ENCODE assay signal across 1 cellular context in genomic region chr14:64012720-64013119, GRCh38.
A peak's percentile ranks its signal among the peaks of the same experiment; 100 is the strongest.
TF ChIP-seq lines count a peak whose summit lies in the region.

No MANE protein-coding gene starts in this region.

TF ChIP-seq in HepG2, 621 proteins besides CTCF, POLR2A, EP300 and RAD21 (continued from another document):
- 0 out of 2 replicates have a peak, but pooled peaks have one; percentile 23 for TF ChIP-seq PAXIP1 (CRISPR knock-in tag; conservative IDR thresholded peaks at IDR 0.05)
- peak; percentile 39; the same call in 1 of the 2 replicates for TF ChIP-seq HNF4A (CRISPR knock-in tag; IDR thresholded peaks at IDR 0.05)
- no peak for TF ChIP-seq ZNF564 (CRISPR knock-in tag; IDR thresholded peaks at IDR 0.05)
- no peak for TF ChIP-seq BRCA1 (CRISPR knock-in tag; IDR thresholded peaks at IDR 0.05)
- TF ChIP-seq SRY (CRISPR knock-in tag; IDR thresholded peaks at IDR 0.05), result no peak
- TF ChIP-seq MIER3 (CRISPR knock-in tag; IDR thresholded peaks at IDR 0.05; ENCODE audit: borderline replicate concordance), result no peak
- no peak for TF ChIP-seq CEBPB (IDR thresholded peaks at IDR 0.05; ENCODE audit: borderline replicate concordance, low read depth, low read length)
- TF ChIP-seq MIXL1 (CRISPR knock-in tag; IDR thresholded peaks at IDR 0.05), result 0 out of 2 replicates have a peak, but pooled peaks have one; percentile 20
- no peak for TF ChIP-seq MBD4 (IDR thresholded peaks at IDR 0.05; ENCODE audit: borderline replicate concordance, low read length)
- TF ChIP-seq ZNF782 (CRISPR knock-in tag; IDR thresholded peaks at IDR 0.05; ENCODE audit: borderline replicate concordance), result no peak
- TF ChIP-seq KAT2B (IDR thresholded peaks at IDR 0.05; ENCODE audit: borderline replicate concordance, low read depth, low read length), result no peak
- TF ChIP-seq ZMYM3 (CRISPR knock-in tag; IDR thresholded peaks at IDR 0.05), result no peak
